16 cellular contexts compared by ENCODE assay signal in genomic region chr7:94559972-94560371, GRCh38.
"Had no signal": no experiment of that assay in that cellular context is flagged by ENCODE, and none has a peak within 500 bp of the region (broad histone marks: within the 10 kb centered on the region; RNA-seq: fewer than 3 reads in every experiment).

No MANE protein-coding gene starts in this region.

- H3K9me3 ChIP-seq: neutrophil, psoas muscle, thoracic aorta, transverse colon had no signal

- H3K4me3 ChIP-seq: coronary artery, psoas muscle, thoracic aorta, transverse colon had no signal

- DNase-seq: effector CD4-positive, alpha-beta T cell; endodermal cell; foreskin melanocyte; head of caudate nucleus; hippocampal formation; naive thymus-derived CD8-positive, alpha-beta T cell; psoas muscle; retina; stimulated activated CD4-positive, alpha-beta T cell treated with anti-CD3 and anti-CD28 coated beads, Interleukin-2, amount 100 ng/mL, for 24 hours; stimulated activated CD4-positive, alpha-beta T cell treated with anti-CD3 and anti-CD28 coated beads, Interleukin-4, amount 100 ng/mL, for 4 hours; stimulated activated naive B cell treated with anti-CD40 and anti-IgM and Interleukin-4, amounts not matched to agents 10 μg/mL and 1 μg/mL and 100 μg/mL, for 72 hours; stimulated activated naive CD8-positive, alpha-beta T cell treated with anti-CD3 and anti-CD28 coated beads, Interleukin-15, amount 100 ng/mL, for 72 hours; transverse colon had no signal

- H3K4me1 ChIP-seq: psoas muscle, transverse colon had no signal

- H3K27ac ChIP-seq: coronary artery, neutrophil, psoas muscle, thoracic aorta, transverse colon had no signal

- H3K36me3 ChIP-seq: neutrophil, thoracic aorta had no signal

- H3K27me3 ChIP-seq: neutrophil, transverse colon had no signal
